Comparison of ENCODE assay signal across 28 cellular contexts in genomic region chr15:29032776-29033175, GRCh38.
"Had no signal": no experiment of that assay in that cellular context is flagged by ENCODE, and none has a peak within 500 bp of the region (broad histone marks: within the 10 kb centered on the region; RNA-seq: fewer than 3 reads in every experiment).

No MANE protein-coding gene starts in this region.

- H3K9me3 ChIP-seq: neutrophil, right lobe of liver, suprapubic skin, transverse colon, upper lobe of right lung, uterus had no signal

- H3K4me3 ChIP-seq: gastroesophageal sphincter, heart left ventricle, hepatocyte, left lung, right lobe of liver, suprapubic skin, transverse colon, upper lobe of right lung, uterus had no signal

- FAIRE-seq: islet of Langerhans, small intestine had no signal

- DNase-seq: cortex of kidney; foreskin keratinocyte; heart left ventricle; left cardiac atrium; left lung; mesenchymal stem cell; midbrain; naive thymus-derived CD4-positive, alpha-beta T cell; right lobe of liver; small intestine; stimulated activated CD4-positive, alpha-beta T cell treated with anti-CD3 and anti-CD28 coated beads, Interleukin-12 subunit alpha, Interleukin-12 subunit beta, amount 100 ng/mL, for 4 hours; stimulated activated CD4-positive, alpha-beta T cell treated with anti-CD3 and anti-CD28 coated beads, Interleukin-1b, Interleukin-23, amount 100 ng/mL, for 48 hours; stimulated activated CD4-positive, alpha-beta T cell treated with anti-CD3 and anti-CD28 coated beads, Interleukin-4, amount 100 ng/mL, for 1 hour; stimulated activated CD8-positive, alpha-beta memory T cell treated with anti-CD3 and anti-CD28 coated beads, Interleukin-4, amount 100 ng/mL, for 48 hours; stimulated activated naive CD4-positive, alpha-beta T cell; stimulated activated naive CD8-positive, alpha-beta T cell treated with anti-CD3 and anti-CD28 coated beads, Interleukin-15, amount 100 ng/mL, for 72 hours; transverse colon; upper lobe of right lung; uterus had no signal

- H3K4me2 ChIP-seq: hepatocyte had no signal

- H3K4me1 ChIP-seq: foreskin keratinocyte, gastroesophageal sphincter, heart left ventricle, left lung, parathyroid adenoma, right lobe of liver, suprapubic skin, transverse colon, upper lobe of right lung, uterus had no signal

- H3K27ac Mint-ChIP-seq: progenitor cell of endocrine pancreas; stimulated activated naive CD8-positive, alpha-beta T cell treated with anti-CD3 and anti-CD28 coated beads, Interleukin-15, amount 100 ng/mL, for 72 hours had no signal

- H2AFZ ChIP-seq: hepatocyte, parathyroid adenoma had no signal

- H3K9ac ChIP-seq: parathyroid adenoma had no signal

- H3K36me3 ChIP-seq: gastroesophageal sphincter, heart left ventricle, left lung, neutrophil, right lobe of liver, suprapubic skin, transverse colon, upper lobe of right lung, uterus had no signal

- H3K27ac ChIP-seq: epithelial cell of prostate, foreskin keratinocyte, gastroesophageal sphincter, heart left ventricle, hepatocyte, left lung, neutrophil, parathyroid adenoma, right lobe of liver, suprapubic skin, transverse colon, upper lobe of right lung, uterus had no signal

- ATAC-seq: esophagus mucosa, foreskin keratinocyte, gastroesophageal sphincter, heart left ventricle, left cardiac atrium, left lung, right lobe of liver, upper lobe of right lung had no signal

- H3K27me3 Mint-ChIP-seq: naive thymus-derived CD4-positive, alpha-beta T cell; progenitor cell of endocrine pancreas; stimulated activated naive CD8-positive, alpha-beta T cell treated with anti-CD3 and anti-CD28 coated beads, Interleukin-15, amount 100 ng/mL, for 72 hours had no signal

- H3K79me2 ChIP-seq: hepatocyte, parathyroid adenoma had no signal

- H3K27me3 ChIP-seq: foreskin keratinocyte, gastroesophageal sphincter, heart left ventricle, hepatocyte, left lung, neutrophil, right lobe of liver, suprapubic skin, transverse colon, upper lobe of right lung, uterus had no signal
